11 cellular contexts compared by ENCODE assay signal in genomic region chr19:51440846-51441409, GRCh38. TPM values are rescaled to one million over a fixed set of nuclear protein-coding genes. Genes with fewer than 3 reads are reported as not detected.
DNase-seq lines count a peak whose midpoint lies in the region; ATAC-seq and TF ChIP-seq lines count a peak whose summit lies in the region.
"Had no signal": no experiment of that assay in that cellular context is flagged by ENCODE, and none has a peak within 500 bp of the region (broad histone marks: within the 10 kb centered on the region; RNA-seq: fewer than 3 reads in every experiment).

No MANE protein-coding gene starts in this region.

- H3K9me3 Mint-ChIP-seq in CD4-positive, alpha-beta memory T cell = peaks cover 0 to 3% (median 0%) of the 10 kb centered on the region in 8 donors

- ATAC-seq in Panc1 = peak; percentile 56; the same call in 1 of the 2 replicates
- ATAC-seq in GM18861 (IDR thresholded peaks at IDR 0.05; ENCODE audit: unreplicated experiment) = no peak

- H3K27ac ChIP-seq in CD4-positive, alpha-beta memory T cell (ENCODE audit: low read depth, low read length) = peak overlapping the region; percentile 70
- H3K27ac ChIP-seq in Panc1 (ENCODE audit: low read length) = no peak overlapping the region
- no peak overlapping the region for H3K27ac ChIP-seq in vagina
- H3K27ac ChIP-seq: ascending aorta had no signal

- H3K9me3 ChIP-seq in CD4-positive, alpha-beta memory T cell (ENCODE audit: control insufficient read depth in 1 of 2, low read length in 2 of 2) = no peaks in the 10 kb centered on the region
- H3K9me3 ChIP-seq in Panc1 (ENCODE audit: control insufficient read depth, insufficient read depth, low read depth, low read length) (no peaks in the 10 kb centered on the region), vagina (no peaks in the 10 kb centered on the region)
- H3K9me3 ChIP-seq: ascending aorta, HAP-1 had no signal

- no peaks in the 10 kb centered on the region for H3K36me3 ChIP-seq in CD4-positive, alpha-beta memory T cell (ENCODE audit: insufficient read depth, low read length)
- no peaks in the 10 kb centered on the region for H3K36me3 ChIP-seq in Panc1 (ENCODE audit: control insufficient read depth, insufficient read depth, low read length)
- no peaks in the 10 kb centered on the region for H3K36me3 ChIP-seq in vagina
- H3K36me3 ChIP-seq: ascending aorta, HAP-1 had no signal

- no peaks in the 10 kb centered on the region for H3K27me3 ChIP-seq in CD4-positive, alpha-beta memory T cell (ENCODE audit: insufficient read depth, low read length)
- H3K27me3 ChIP-seq in Panc1 (ENCODE audit: control insufficient read depth, insufficient read depth, low read length) (peaks cover 12% of the 10 kb centered on the region), vagina (no peaks in the 10 kb centered on the region)
- H3K27me3 ChIP-seq: ascending aorta had no signal

- peaks cover 7 to 10% of the 10 kb centered on the region in 2 donors for H3K27me3 Mint-ChIP-seq in CD4-positive, alpha-beta memory T cell

- no peaks in the 10 kb centered on the region for H3K36me3 Mint-ChIP-seq in CD4-positive, alpha-beta memory T cell

- no TSS peak for BruUV-seq in Panc1 (replicated peaks; lab: Mats Ljungman, UMichigan)

- in situ Hi-C loops in Panc1 (cut with HindIII; ENCODE audit: low pct_unique_long_range_greater_than_20kb, low sequenced_read_pairs) = no loop called here

- H3K4me3 Mint-ChIP-seq in CD4-positive, alpha-beta memory T cell = peak overlapping the region; percentile 73 to 91 (median 84)

- intact Hi-C loops in CD4-positive, alpha-beta memory T cell (cut with micrococcal nuclease) = loop anchor here (1.0 to 2.0 kb wide), 6 partner anchors 19 to 102 kb away; no protein-coding TSS in a partner anchor
- intact Hi-C loops in Panc1 (cut with micrococcal nuclease; ENCODE audit: unreplicated experiment) = no loop called here
- intact Hi-C loops in vagina (cut with DNase I) = no loop called here

- no peak for TF ChIP-seq POLR2A in vagina (IDR thresholded peaks at IDR 0.05)

- peak in 1 of 5 donors; percentile 63 for DNase-seq in CD4-positive, alpha-beta memory T cell
- DNase-seq in Panc1 (ENCODE audit: low read depth, low spot score) (no peak), activated gamma-delta T cell treated with Interleukin-2 at 50 U/mL for 16 hours (peak; percentile 34), germinal center (ENCODE audit: low spot score) (no peak), vagina (ENCODE audit: extremely low spot score in 2 of 2) (no peak), NCI-H82 (lab: John Stamatoyannopoulos, UW) (no peak)
- peak; percentile 78 for DNase-seq in stimulated activated CD4-positive, alpha-beta T cell treated with anti-CD3 and anti-CD28 coated beads, Interleukin-15, amount 100 ng/mL, for 24 hours

- CTCF ChIA-PET in CD4-positive, alpha-beta memory T cell (lab: Charles Lee; ENCODE audit: partially characterized antibody) = interaction anchor here (0.9 to 8.6 kb wide), 8 partner anchors 18 to 217 kb away, joined by 3 to 84 read pairs (median 8); partner anchors contain the start of gene SIGLEC10
- CTCF ChIA-PET in Panc1 (lab: Charles Lee) = no interaction called here

- POLR2A ChIA-PET in CD4-positive, alpha-beta memory T cell (lab: Charles Lee; ENCODE audit: partially characterized antibody) = interaction anchor here (0.5 to 1.8 kb wide), 9 partner anchors 18 to 748 kb away, joined by 3 to 10 read pairs (median 4); no protein-coding TSS in a partner anchor
- POLR2A ChIA-PET in Panc1 (lab: Charles Lee) = no interaction called here

- H3K4me1 Mint-ChIP-seq in CD4-positive, alpha-beta memory T cell = peaks cover 24 to 45% (median 34%) of the 10 kb centered on the region in 4 donors

- TF ChIP-seq CTCF in Panc1 (IDR thresholded peaks at IDR 0.05) (no peak), vagina (IDR thresholded peaks at IDR 0.05) (no peak)

- peak overlapping the region; percentile 4 to 36 for H3K4me3 ChIP-seq in CD4-positive, alpha-beta memory T cell (ENCODE audit: low read length in 2 of 2)
- H3K4me3 ChIP-seq in Panc1 (ENCODE audit: low read depth in 2 of 2, low read length in 2 of 2) = no peak overlapping the region
- no peak overlapping the region for H3K4me3 ChIP-seq in vagina
- H3K4me3 ChIP-seq: HAP-1 had no signal

- H3K27ac Mint-ChIP-seq in CD4-positive, alpha-beta memory T cell = peak overlapping the region; percentile 85 to 98 (median 94)

- H3K4me1 ChIP-seq in CD4-positive, alpha-beta memory T cell (ENCODE audit: insufficient read depth, low read length) = peaks cover 47% of the 10 kb centered on the region
- H3K4me1 ChIP-seq in Panc1 (ENCODE audit: control insufficient read depth, insufficient read depth, low read length) (no peaks in the 10 kb centered on the region), vagina (no peaks in the 10 kb centered on the region)
- H3K4me1 ChIP-seq: ascending aorta, HAP-1 had no signal

RNA-seq across cellular contexts. Expression of gene SIGLEC8, which starts 17.3 kb away (rescaled TPM):
- not detected for total RNA-seq in CD4-positive, alpha-beta memory T cell
- polyA plus RNA-seq in CD4-positive, alpha-beta memory T cell = not detected
- not detected for total RNA-seq in Panc1 (2021; ENCODE audit: unreplicated experiment)
- not detected for polyA plus RNA-seq in Panc1 (2012; ENCODE audit: insufficient read length)
- not detected for total RNA-seq in vagina
- total RNA-seq: ascending aorta, NCI-H460 had no signal

RNA-seq across cellular contexts. Expression of gene SIGLEC10, which starts 23.5 kb away (rescaled TPM):
- under 1 TPM in 1 of 2 experiments, not detected in 1; 0.12 TPM for total RNA-seq in CD4-positive, alpha-beta memory T cell
- polyA plus RNA-seq in CD4-positive, alpha-beta memory T cell = under 1 TPM in 1 of 2 donors, not detected in 1; 0.39 TPM
- total RNA-seq in Panc1 (2021; ENCODE audit: unreplicated experiment) = not detected
- polyA plus RNA-seq in Panc1 (2012; ENCODE audit: insufficient read length) = 0.23 TPM
- 3.7 TPM for total RNA-seq in vagina
- total RNA-seq: NCI-H460 had no signal

RNA-seq across cellular contexts. Expression of gene CEACAM18, which starts 37.4 kb away (rescaled TPM):
- not detected for total RNA-seq in CD4-positive, alpha-beta memory T cell
- polyA plus RNA-seq in CD4-positive, alpha-beta memory T cell = not detected
- not detected for total RNA-seq in Panc1 (2021; ENCODE audit: unreplicated experiment)
- polyA plus RNA-seq in Panc1 (2012; ENCODE audit: insufficient read length) = not detected
- total RNA-seq in vagina = not detected
- total RNA-seq: ascending aorta, NCI-H460 had no signal

RNA-seq across cellular contexts. Expression of gene C19orf84, which starts 50.5 kb away (rescaled TPM):
- total RNA-seq in CD4-positive, alpha-beta memory T cell = not detected
- polyA plus RNA-seq in CD4-positive, alpha-beta memory T cell = not detected
- total RNA-seq in Panc1 (2021; ENCODE audit: unreplicated experiment) = not detected
- not detected for polyA plus RNA-seq in Panc1 (2012; ENCODE audit: insufficient read length)
- total RNA-seq in vagina = not detected
- total RNA-seq: ascending aorta, NCI-H460 had no signal

RNA-seq across cellular contexts. Expression of gene LIM2, which starts 53.2 kb away (rescaled TPM):
- not detected for total RNA-seq in CD4-positive, alpha-beta memory T cell
- not detected for polyA plus RNA-seq in CD4-positive, alpha-beta memory T cell
- total RNA-seq in Panc1 (2021; ENCODE audit: unreplicated experiment) (not detected), vagina (not detected)
- polyA plus RNA-seq in Panc1 (2012; ENCODE audit: insufficient read length) = not detected
- total RNA-seq: ascending aorta, NCI-H460 had no signal

Comparison
In these comparisons a context has a peak if more than half of its experiments do, and no peak if none do; other contexts are left out.
1. DNase-seq: peak in activated gamma-delta T cell treated with Interleukin-2 at 50 U/mL for 16 hours (single experiment) and stimulated activated CD4-positive, alpha-beta T cell treated with anti-CD3 and anti-CD28 coated beads, Interleukin-15, amount 100 ng/mL, for 24 hours (single experiment); none in Panc1 (single experiment), germinal center (single experiment), vagina (0 of 2) and NCI-H82 (single experiment).
2. H3K4me3 ChIP-seq: peak in CD4-positive, alpha-beta memory T cell (2 of 2); none in Panc1 (0 of 2) and vagina (0 of 2).